In the genomic region with DNA sequence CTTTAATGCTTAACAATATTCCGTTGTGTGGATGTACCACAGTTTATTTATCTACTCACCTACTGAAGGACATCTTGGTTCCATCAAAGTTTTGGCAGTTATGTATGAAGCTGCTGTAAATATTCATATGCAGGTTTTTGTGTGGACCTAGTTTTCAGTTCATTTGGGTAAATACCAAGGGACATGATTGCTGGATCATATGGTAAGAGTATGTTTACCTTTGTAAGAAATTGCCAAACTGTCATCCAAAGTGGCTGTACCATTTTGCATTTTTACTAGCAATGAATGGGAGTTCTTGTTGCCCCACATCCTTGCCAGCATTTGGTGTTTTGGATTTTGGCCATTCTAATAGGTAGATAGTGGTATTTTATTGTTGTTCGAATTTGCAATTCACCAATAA, we compare ENCODE assay signal across 9 cellular contexts.
"Had no signal": no experiment of that assay in that cellular context is flagged by ENCODE, and none has a peak within 500 bp of the region (broad histone marks: within the 10 kb centered on the region; RNA-seq: fewer than 3 reads in every experiment).

No MANE protein-coding gene starts in this region.

- H3K27me3 Mint-ChIP-seq: IgD-negative memory B cell had no signal

- H3K9me3 Mint-ChIP-seq: H9 had no signal

- H3K27ac Mint-ChIP-seq: H9, IgD-negative memory B cell had no signal

- DNase-seq: GM23248, GOT3, H9, HCEC 1CT, KBM-7 had no signal

- H3K27ac ChIP-seq: GM23248, HL-60, KMS-11 had no signal

- H3K4me1 Mint-ChIP-seq: H9, IgD-negative memory B cell had no signal

- H3K4me3 Mint-ChIP-seq: H9 had no signal

- FAIRE-seq: HepG2 had no signal

- ATAC-seq: HepG2 had no signal
